ENCODE assay signal across 8 cellular contexts in the genomic region with DNA sequence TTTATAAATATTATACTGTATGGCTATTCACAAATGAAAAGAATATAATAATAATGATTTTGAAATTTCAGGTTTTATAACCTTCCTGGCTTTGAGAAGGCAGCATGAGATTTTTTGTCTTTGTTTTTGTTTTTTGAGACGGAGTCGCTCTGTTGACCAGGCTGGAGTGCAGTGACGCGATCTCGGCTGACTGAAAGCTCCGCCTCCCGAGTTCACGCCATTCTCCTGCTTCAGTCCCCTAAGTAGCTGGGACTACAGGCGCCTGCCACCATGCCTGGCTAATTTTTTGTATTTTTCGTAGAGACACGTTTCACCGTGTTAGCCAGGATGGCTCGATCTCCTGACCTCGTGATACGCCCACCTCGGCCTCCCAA.
DNase-seq lines count a peak whose midpoint lies in the region; ATAC-seq and TF ChIP-seq lines count a peak whose summit lies in the region.

No MANE protein-coding gene starts in this region.

- no peaks in the 10 kb centered on the region for H3K36me3 ChIP-seq in adipocyte (ENCODE audit: control insufficient read depth, insufficient read depth, low read length, severe bottlenecking)

- H3K27ac ChIP-seq in 22Rv1: peak overlapping the region; percentile 84

- H3K27me3 Mint-ChIP-seq in naive thymus-derived CD8-positive, alpha-beta T cell: no peaks in the 10 kb centered on the region
- no peaks in the 10 kb centered on the region for H3K27me3 Mint-ChIP-seq in mesothelial cell of epicardium (ENCODE audit: low read depth)

- H3K9me3 ChIP-seq in adipocyte (ENCODE audit: control insufficient read depth, low read length): peaks cover 5% of the 10 kb centered on the region

- DNase-seq in NCI-H146 (lab: John Stamatoyannopoulos, UW) (peak; percentile 72), adipocyte (ENCODE audit: low read depth) (no peak), A172 (ENCODE audit: low spot score) (no peak), mesothelial cell of epicardium (ENCODE audit: low spot score in 2 of 2, unreplicated experiment in 2 of 2) (no peak)
- DNase-seq in naive thymus-derived CD8-positive, alpha-beta T cell: peak in 6 of 10 donors; percentile 17 to 66 (median 52)

- peak overlapping the region; percentile 89 to 100 (median 98) for H3K27ac Mint-ChIP-seq in naive thymus-derived CD8-positive, alpha-beta T cell
- no peak overlapping the region for H3K27ac Mint-ChIP-seq in mesothelial cell of epicardium

- peak overlapping the region; percentile 91 to 100 (median 96) for H3K4me3 Mint-ChIP-seq in naive thymus-derived CD8-positive, alpha-beta T cell
- no peak overlapping the region for H3K4me3 Mint-ChIP-seq in mesothelial cell of epicardium

- peak; percentile 44 to 62 for ATAC-seq in naive thymus-derived CD8-positive, alpha-beta T cell
- ATAC-seq in HG03108 (IDR thresholded peaks at IDR 0.05; ENCODE audit: unreplicated experiment) (no peak), GM19035 (IDR thresholded peaks at IDR 0.05; ENCODE audit: unreplicated experiment) (no peak)

- H3K4me3 ChIP-seq in adipocyte (ENCODE audit: low read length): peak overlapping the region; percentile 90

- no peaks in the 10 kb centered on the region for H3K27me3 ChIP-seq in adipocyte (replicated peaks; ENCODE audit: control insufficient read depth, insufficient read depth, low read length)

- TF ChIP-seq CTCF in 22Rv1 (IDR thresholded peaks at IDR 0.05) (no peak), mesothelial cell of epicardium (IDR thresholded peaks at IDR 0.05; ENCODE audit: unreplicated experiment) (no peak)

- POLR2A ChIA-PET in naive thymus-derived CD8-positive, alpha-beta T cell (lab: Charles Lee): interaction anchor here (0.6 to 4.3 kb wide), 11 partner anchors 8 to 240 kb away, joined by 3 to 44 read pairs (median 6); a partner anchor contains a TSS

- peaks cover 19 to 33% (median 27%) of the 10 kb centered on the region in 4 donors for H3K4me1 Mint-ChIP-seq in naive thymus-derived CD8-positive, alpha-beta T cell
- no peaks in the 10 kb centered on the region for H3K4me1 Mint-ChIP-seq in mesothelial cell of epicardium

- H3K9me3 Mint-ChIP-seq in naive thymus-derived CD8-positive, alpha-beta T cell: peaks cover 0 to 80% (median 0%) of the 10 kb centered on the region in 9 donors
- H3K9me3 Mint-ChIP-seq in mesothelial cell of epicardium: peaks cover 47% of the 10 kb centered on the region

- peaks cover 2% of the 10 kb centered on the region for H3K4me1 ChIP-seq in adipocyte (ENCODE audit: control insufficient read depth, insufficient read depth, low read length)

- H3K36me3 Mint-ChIP-seq in naive thymus-derived CD8-positive, alpha-beta T cell: peaks cover 6 to 48% (median 9%) of the 10 kb centered on the region in 3 donors
- peaks cover 11% of the 10 kb centered on the region for H3K36me3 Mint-ChIP-seq in mesothelial cell of epicardium

- H3K9ac ChIP-seq in adipocyte (ENCODE audit: low read length): peak overlapping the region; percentile 88

Comparison
In these comparisons a context has a peak if more than half of its experiments do, and no peak if none do; other contexts are left out.
1. DNase-seq: peak in NCI-H146 (single experiment) and naive thymus-derived CD8-positive, alpha-beta T cell (6 of 10); none in adipocyte (single experiment), A172 (single experiment) and mesothelial cell of epicardium (0 of 2).
2. ATAC-seq: peak in naive thymus-derived CD8-positive, alpha-beta T cell (2 of 2); none in HG03108 (single experiment) and GM19035 (single experiment).